In genomic region chr5:82351754-82352145, GRCh38 we compare ENCODE assay signal across 1 cellular context.
TF ChIP-seq lines count a peak whose summit lies in the region.

No MANE protein-coding gene starts in this region.

TF ChIP-seq in Ishikawa, 13 proteins besides CTCF, POLR2A, EP300 and RAD21 (continued from another document):
- TF ChIP-seq USF1 (IDR thresholded peaks at IDR 0.05), result no peak
TF ChIP-seq in Ishikawa: peak in this region for 0.
